Comparison of ENCODE assay signal across 14 cellular contexts in genomic region chr18:9950289-9951016, GRCh38. TPM values are rescaled to one million over a fixed set of nuclear protein-coding genes. Genes with fewer than 3 reads are reported as not detected.
A peak's percentile ranks its signal among the peaks of the same experiment; 100 is the strongest.
DNase-seq lines count a peak whose midpoint lies in the region; ATAC-seq, FAIRE-seq and TF ChIP-seq lines count a peak whose summit lies in the region.
"Had no signal": no experiment of that assay in that cellular context is flagged by ENCODE, and none has a peak within 500 bp of the region (broad histone marks: within the 10 kb centered on the region; RNA-seq: fewer than 3 reads in every experiment).

No MANE protein-coding gene starts in this region.

- intact Hi-C loops in kidney (cut with DNase I) (no loop called here), natural killer cell (cut with micrococcal nuclease) (no loop called here)

- H3K9me3 Mint-ChIP-seq in natural killer cell, result no peaks in the 10 kb centered on the region

- peaks cover 8% of the 10 kb centered on the region for H3K36me3 Mint-ChIP-seq in natural killer cell

- H3K36me3 ChIP-seq in HEK293 (ENCODE audit: control insufficient read depth in 2 of 2, insufficient read depth in 1 of 2, low read length in 2 of 2), result peaks cover 22 to 61% of the 10 kb centered on the region in 2 experiments
- peaks cover 5 to 28% of the 10 kb centered on the region in 2 donors for H3K36me3 ChIP-seq in kidney (ENCODE audit: control insufficient read depth in 1 of 2, insufficient read depth in 2 of 2, low read length in 2 of 2)

- no peaks in the 10 kb centered on the region for H3K4me1 ChIP-seq in HEK293 (ENCODE audit: control insufficient read depth, insufficient read depth, low read length)
- H3K4me1 ChIP-seq in kidney (ENCODE audit: control insufficient read depth in 1 of 2, insufficient read depth in 1 of 2, low read depth in 1 of 2, low read length in 2 of 2), result no peaks in the 10 kb centered on the region
- H3K4me1 ChIP-seq: SJCRH30 had no signal

- POLR2A ChIA-PET in HEK293 (lab: Yijun Ruan, JAX), result interaction anchor here (1.3 kb wide), 1 partner anchor 36 kb away, joined by 5 read pairs; the partner anchor contains the start of gene VAPA

- CTCF ChIA-PET in HEK293 (lab: Yijun Ruan, JAX), result interaction anchor here (0.6 to 2.2 kb wide), 16 partner anchors 8 to 586 kb away, joined by 3 to 19 read pairs (median 4); no protein-coding TSS in a partner anchor

- ATAC-seq in GM18907 (IDR thresholded peaks at IDR 0.05; ENCODE audit: unreplicated experiment) (no peak), natural killer cell (no peak)

- TF ChIP-seq CTCF in HEK293 (tag by site-specific recombination; IDR thresholded peaks at IDR 0.05) (no peak), astrocyte of the cerebellum (IDR thresholded peaks at IDR 0.05; ENCODE audit: low read depth, low read length, missing control alignments) (no peak), kidney (IDR thresholded peaks at IDR 0.05; ENCODE audit: borderline replicate concordance, extremely low read depth, insufficient read depth) (no peak), natural killer cell (IDR thresholded peaks at IDR 0.05) (no peak)

- in situ Hi-C loops in ACHN (cut with HindIII; ENCODE audit: low pct_ligation_motif_present, low pct_unique_long_range_greater_than_20kb, low sequenced_read_pairs), result loop anchor here (25.0 kb wide), 1 partner anchor 562 kb away; no protein-coding TSS in a partner anchor
- in situ Hi-C loops in astrocyte of the cerebellum (cut with HindIII; ENCODE audit: low sequenced_read_pairs), result no loop called here

- peaks cover 16 to 26% of the 10 kb centered on the region in 2 donors for H3K4me1 Mint-ChIP-seq in natural killer cell

- peak overlapping the region in 1 of 2 donors; percentile 10 for H3K9ac ChIP-seq in kidney (ENCODE audit: low read length in 2 of 2)
- H3K9ac ChIP-seq: BLaER1 had no signal

- H3K4me3 ChIP-seq in HEK293 (ENCODE audit: low read depth, low read length), result no peak overlapping the region
- H3K4me3 ChIP-seq in astrocyte of the cerebellum (ENCODE audit: low read depth, low read length), result no peak overlapping the region
- H3K4me3 ChIP-seq in kidney (ENCODE audit: low read length in 2 of 2), result no peak overlapping the region
- H3K4me3 ChIP-seq: BLaER1, coronary artery, psoas muscle, SJCRH30, thoracic aorta had no signal

- no peaks in the 10 kb centered on the region for H3K27me3 Mint-ChIP-seq in natural killer cell (ENCODE audit: low read depth in 2 of 2)

- H3K27ac ChIP-seq in HEK293 (ENCODE audit: extremely low read depth, low read depth, low read length), result no peak overlapping the region
- H3K27ac ChIP-seq in kidney (ENCODE audit: low read depth in 2 of 2, low read length in 2 of 2), result no peak overlapping the region
- H3K27ac ChIP-seq: BLaER1, coronary artery, psoas muscle, SJCRH30, thoracic aorta had no signal

- H3K4me3 Mint-ChIP-seq in natural killer cell, result no peak overlapping the region

- H3K9me3 ChIP-seq in HEK293 (ENCODE audit: control insufficient read depth, insufficient read depth, low read depth, low read length), result no peaks in the 10 kb centered on the region
- H3K9me3 ChIP-seq in kidney (ENCODE audit: control insufficient read depth in 1 of 2, low read length in 2 of 2), result no peaks in the 10 kb centered on the region
- H3K9me3 ChIP-seq: BLaER1, psoas muscle, SJCRH30, thoracic aorta had no signal

- FAIRE-seq in kidney (lab: Jason Lieb, UNC), result peak; percentile 13

- H3K27ac Mint-ChIP-seq in natural killer cell, result peak overlapping the region in 1 of 2 donors; percentile 1

- DNase-seq in ACHN (peak; percentile 26), astrocyte of the cerebellum (ENCODE audit: low read depth) (peak; percentile 76), kidney (no peak), activated gamma-delta T cell (lab: John Stamatoyannopoulos, UW) (no peak), NCI-H510A (lab: John Stamatoyannopoulos, UW) (no peak), natural killer cell (no peak)
- DNase-seq: activated gamma-delta T cell treated with Interleukin-2 at 50 U/mL for 16 hours, psoas muscle had no signal

TF ChIP-seq in HEK293, 187 proteins besides CTCF, POLR2A, EP300 and RAD21:
- 0 out of 2 replicates have a peak, but pooled peaks have one; percentile 14 for TF ChIP-seq ZNF623 (tag by site-specific recombination; IDR thresholded peaks at IDR 0.05)
- no peak for TF ChIP-seq ZNF280C (tag by site-specific recombination; IDR thresholded peaks at IDR 0.05)
TF ChIP-seq in HEK293: peak in this region for 1.

RNA-seq across cellular contexts. Expression of gene VAPA, which starts 36.6 kb away (rescaled TPM):
- total RNA-seq in kidney, result 171 TPM
- 185 TPM for polyA plus RNA-seq in kidney (ENCODE audit: insufficient read depth, low read depth, low replicate concordance)
- 100 to 1,000 TPM; 175 to 186 (median 182) TPM for total RNA-seq in natural killer cell

Comparison
In these comparisons a context has a peak if more than half of its experiments do, and no peak if none do; other contexts are left out.
1. DNase-seq: peak in ACHN (single experiment) and astrocyte of the cerebellum (single experiment); none in kidney (single experiment), activated gamma-delta T cell (single experiment), NCI-H510A (single experiment) and natural killer cell (single experiment).